ENCODE assay signal across 18 cellular contexts in the genomic region with DNA sequence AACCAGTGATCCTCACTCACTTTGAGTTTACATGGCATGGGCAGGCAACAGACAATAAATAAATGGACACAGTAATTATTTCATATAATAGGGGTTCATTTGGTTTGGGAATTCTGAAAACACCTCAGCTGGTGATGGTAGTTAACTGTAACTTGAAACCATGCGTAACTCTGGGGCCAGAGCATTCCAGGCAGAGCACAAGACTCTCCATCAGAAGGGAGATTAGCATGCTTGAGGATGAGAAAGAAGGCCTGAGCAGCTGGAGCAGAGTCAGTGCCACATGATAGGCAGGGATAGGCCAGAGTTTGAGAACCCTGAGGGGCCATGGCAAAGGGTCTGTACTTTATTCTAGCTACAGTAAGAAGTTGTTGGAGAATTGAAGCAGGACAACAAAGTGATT.
"Had no signal": no experiment of that assay in that cellular context is flagged by ENCODE, and none has a peak within 500 bp of the region (broad histone marks: within the 10 kb centered on the region; RNA-seq: fewer than 3 reads in every experiment).

No MANE protein-coding gene starts in this region.

- H3K4me1 ChIP-seq: esophagus muscularis mucosa, left ventricle myocardium inferior, parathyroid adenoma had no signal

- H3K27me3 ChIP-seq: brain microvascular endothelial cell, dorsolateral prefrontal cortex, esophagus muscularis mucosa, heart left ventricle, stomach had no signal

- H3K27me3 Mint-ChIP-seq: activated CD8-positive, alpha-beta memory T cell treated with anti-CD3 and anti-CD28 coated beads, Interleukin-2, amount 10 ng/mL, durations not matched to agents 7 days and 5 days; T-helper 17 cell had no signal

- H3K4me3 ChIP-seq: dorsolateral prefrontal cortex, esophagus muscularis mucosa, heart left ventricle, left ventricle myocardium inferior, skin epidermis, stomach had no signal

- H3K27ac Mint-ChIP-seq: activated CD8-positive, alpha-beta memory T cell treated with anti-CD3 and anti-CD28 coated beads, Interleukin-2, amount 10 ng/mL, durations not matched to agents 7 days and 5 days; activated naive CD8-positive, alpha-beta T cell; naive B cell; T-helper 17 cell had no signal

- H2AFZ ChIP-seq: parathyroid adenoma had no signal

- H3K4me3 Mint-ChIP-seq: activated CD8-positive, alpha-beta memory T cell treated with anti-CD3 and anti-CD28 coated beads, Interleukin-2, amount 10 ng/mL, durations not matched to agents 7 days and 5 days; activated naive CD8-positive, alpha-beta T cell; activated T-cell treated with anti-CD3 and anti-CD28 coated beads, Interleukin-2, amount 50 U/mL, for 4 hours; naive B cell; T-helper 17 cell had no signal

- DNase-seq: activated CD4-positive, alpha-beta T cell treated with anti-CD3 and anti-CD28 coated beads, Interleukin-2, amount 50 U/mL, for 4 hours; activated CD4-positive, CD25-positive, alpha-beta regulatory T cell treated with anti-CD3 and anti-CD28 coated beads, Interleukin-2, amount 50 U/mL, for 72 hours; activated CD8-positive, alpha-beta memory T cell treated with anti-CD3 and anti-CD28 coated beads, Interleukin-2, amount 10 ng/mL, durations not matched to agents 7 days and 5 days; activated effector memory CD4-positive, alpha-beta T cell treated with anti-CD3 and anti-CD28 coated beads, Interleukin-2, amount 50 U/mL, for 16 hours; activated T-cell treated with anti-CD3 and anti-CD28 coated beads, Interleukin-2, amount 50 U/mL, for 4 hours; brain microvascular endothelial cell; dorsolateral prefrontal cortex; foreskin melanocyte; heart left ventricle; left ventricle myocardium inferior; naive B cell; retina; stomach; T-helper 17 cell had no signal

- H3K27ac ChIP-seq: brain microvascular endothelial cell, dorsolateral prefrontal cortex, esophagus muscularis mucosa, heart left ventricle, left ventricle myocardium inferior, parathyroid adenoma, skin epidermis had no signal

- H3K9me3 ChIP-seq: esophagus muscularis mucosa, heart left ventricle, left ventricle myocardium inferior, stomach had no signal

- H3K9me3 Mint-ChIP-seq: naive B cell had no signal

- H3K4me1 Mint-ChIP-seq: activated CD8-positive, alpha-beta memory T cell treated with anti-CD3 and anti-CD28 coated beads, Interleukin-2, amount 10 ng/mL, durations not matched to agents 7 days and 5 days; naive B cell; T-helper 17 cell had no signal

- ATAC-seq: activated CD8-positive, alpha-beta memory T cell treated with anti-CD3 and anti-CD28 coated beads, Interleukin-2, amount 10 ng/mL, durations not matched to agents 7 days and 5 days; activated T-cell treated with anti-CD3 and anti-CD28 coated beads, Interleukin-2, amount 50 U/mL, for 4 hours; heart left ventricle; T-helper 17 cell had no signal

- H3K79me2 ChIP-seq: parathyroid adenoma had no signal

- H3K36me3 ChIP-seq: brain microvascular endothelial cell, esophagus muscularis mucosa, heart left ventricle, left ventricle myocardium inferior, stomach had no signal

- H3K36me3 Mint-ChIP-seq: activated CD8-positive, alpha-beta memory T cell treated with anti-CD3 and anti-CD28 coated beads, Interleukin-2, amount 10 ng/mL, durations not matched to agents 7 days and 5 days; activated naive CD8-positive, alpha-beta T cell; naive B cell had no signal
